25 cellular contexts compared by ENCODE assay signal in the genomic region with DNA sequence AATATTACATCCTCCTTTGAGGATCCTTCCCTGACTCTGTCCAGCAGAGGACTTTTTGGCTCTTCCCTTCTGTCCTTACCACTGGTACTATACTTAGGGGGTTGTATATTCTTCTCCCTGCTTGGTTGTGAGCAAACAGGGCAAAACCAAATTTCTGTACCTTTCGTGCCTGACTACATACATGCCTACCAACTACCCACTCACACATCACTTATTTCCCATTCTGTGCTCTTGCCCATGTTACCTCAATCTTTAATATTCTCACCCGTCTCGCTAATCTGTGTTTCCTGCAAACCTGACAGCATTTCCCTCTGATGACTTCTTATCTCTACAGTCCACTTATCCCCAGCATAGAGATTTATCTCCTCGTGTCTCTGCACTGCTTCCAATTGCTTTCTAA.
"Had no signal": no experiment of that assay in that cellular context is flagged by ENCODE, and none has a peak within 500 bp of the region (broad histone marks: within the 10 kb centered on the region; RNA-seq: fewer than 3 reads in every experiment).

No MANE protein-coding gene starts in this region.

- H3K27ac ChIP-seq: brain microvascular endothelial cell, coronary artery, dorsolateral prefrontal cortex, WERI-Rb-1 had no signal

- H3K36me3 ChIP-seq: brain microvascular endothelial cell, WERI-Rb-1 had no signal

- DNase-seq: activated CD4-positive, alpha-beta T cell treated with anti-CD3 and anti-CD28 coated beads for 36 hours; activated CD4-positive, alpha-beta T cell treated with anti-CD3 and anti-CD28 coated beads, Interleukin-2, amount 10 ng/mL, durations not matched to agents 7 days and 5 days; activated CD4-positive, alpha-beta T cell treated with anti-CD3 and anti-CD28 coated beads, Interleukin-2, amount 50 U/mL, for 48 hours; activated CD4-positive, CD25-positive, alpha-beta regulatory T cell; activated CD4-positive, CD25-positive, alpha-beta regulatory T cell treated with anti-CD3 and anti-CD28 coated beads, Interleukin-2, amount 50 U/mL, for 72 hours; activated CD8-positive, alpha-beta memory T cell treated with anti-CD3 and anti-CD28 coated beads for 24 hours; activated CD8-positive, alpha-beta T cell treated with anti-CD3 and anti-CD28 coated beads for 36 hours; activated effector memory CD4-positive, alpha-beta T cell treated with Interleukin-2 at 50 U/mL for 16 hours; activated gamma-delta T cell treated with Interleukin-2 at 50 U/mL for 16 hours; activated naive CD4-positive, alpha-beta T cell treated with anti-CD3 and anti-CD28 coated beads, Interleukin-2, amount 50 U/mL, for 16 hours; activated naive CD4-positive, alpha-beta T cell treated with Interleukin-2 at 50 U/mL for 16 hours; activated T-cell treated with anti-CD3 and anti-CD28 coated beads, Interleukin-2, amount 50 U/mL, for 4 hours; amniotic stem cell; anterior cingulate cortex; brain microvascular endothelial cell; dorsolateral prefrontal cortex; effector memory CD4-positive, alpha-beta T cell; endodermal cell; foreskin fibroblast; head of caudate nucleus; hippocampal formation; T-helper 17 cell; T1000; WERI-Rb-1 had no signal

- H3K4me3 ChIP-seq: coronary artery, dorsolateral prefrontal cortex had no signal

- H3K27me3 ChIP-seq: brain microvascular endothelial cell, dorsolateral prefrontal cortex had no signal
